ENCODE assay signal across 8 cellular contexts in genomic region chr10:77428776-77429395, GRCh38.
DNase-seq lines count a peak whose midpoint lies in the region; ATAC-seq and TF ChIP-seq lines count a peak whose summit lies in the region.

No MANE protein-coding gene starts in this region.

- H3K9me3 Mint-ChIP-seq in CD14-positive monocyte (no peaks in the 10 kb centered on the region), chondrocyte (ENCODE audit: low read depth) (no peaks in the 10 kb centered on the region), mesothelial cell of epicardium (no peaks in the 10 kb centered on the region)

- no peaks in the 10 kb centered on the region for H3K36me3 ChIP-seq in Loucy (ENCODE audit: insufficient read depth, low read length)

- no peak for ATAC-seq in HG03460 (IDR thresholded peaks at IDR 0.05; ENCODE audit: unreplicated experiment)
- ATAC-seq in GM18511 (IDR thresholded peaks at IDR 0.05; ENCODE audit: unreplicated experiment), result no peak

- H3K9ac ChIP-seq in Loucy (ENCODE audit: low read depth, low read length, poor library complexity, severe bottlenecking), result no peak overlapping the region

- H3K36me3 Mint-ChIP-seq in CD14-positive monocyte (no peaks in the 10 kb centered on the region), chondrocyte (ENCODE audit: low read depth) (no peaks in the 10 kb centered on the region), mesothelial cell of epicardium (no peaks in the 10 kb centered on the region)

- no peaks in the 10 kb centered on the region for H3K9me3 ChIP-seq in Loucy (ENCODE audit: insufficient read depth, low read depth, low read length)

- no peak overlapping the region for H2AFZ ChIP-seq in Loucy (ENCODE audit: low read length)

- no peaks in the 10 kb centered on the region for H4K20me1 ChIP-seq in Loucy (ENCODE audit: insufficient read depth, low read length, poor library complexity, severe bottlenecking)

- H3K4me3 ChIP-seq in Loucy (ENCODE audit: low read length, poor library complexity, severe bottlenecking), result no peak overlapping the region

- no peaks in the 10 kb centered on the region for H3K4me1 Mint-ChIP-seq in CD14-positive monocyte
- peaks cover 57% of the 10 kb centered on the region for H3K4me1 Mint-ChIP-seq in chondrocyte (ENCODE audit: low read depth)
- H3K4me1 Mint-ChIP-seq in mesothelial cell of epicardium, result peaks cover 22% of the 10 kb centered on the region

- intact Hi-C loops in CD14-positive monocyte (cut with micrococcal nuclease), result no loop called here

- H3K27me3 ChIP-seq in Loucy (ENCODE audit: insufficient read depth, low read length, poor library complexity, severe bottlenecking), result no peaks in the 10 kb centered on the region

- H3K79me2 ChIP-seq in Loucy (ENCODE audit: insufficient read depth, low read length), result no peaks in the 10 kb centered on the region

- no peak overlapping the region for H3K4me2 ChIP-seq in Loucy (ENCODE audit: low read depth, low read length, poor library complexity, severe bottlenecking)

- TF ChIP-seq CTCF in CD14-positive monocyte (IDR thresholded peaks at IDR 0.05) (peak; percentile 42), Loucy (conservative IDR thresholded peaks at IDR 0.05; ENCODE audit: low read length) (peak; percentile 67), chondrocyte (IDR thresholded peaks at IDR 0.05) (peak; percentile 83), mesothelial cell of epicardium (IDR thresholded peaks at IDR 0.05; ENCODE audit: unreplicated experiment) (peak; percentile 70)

- H3K27me3 Mint-ChIP-seq in CD14-positive monocyte (ENCODE audit: low read depth in 3 of 3) (peaks cover 2 to 12% (median 5%) of the 10 kb centered on the region in 3 donors), chondrocyte (ENCODE audit: low read depth) (no peaks in the 10 kb centered on the region), mesothelial cell of epicardium (ENCODE audit: low read depth) (no peaks in the 10 kb centered on the region)

- H3K4me3 Mint-ChIP-seq in CD14-positive monocyte, result no peak overlapping the region
- H3K4me3 Mint-ChIP-seq in chondrocyte (ENCODE audit: unreplicated experiment), result no peak overlapping the region
- no peak overlapping the region for H3K4me3 Mint-ChIP-seq in mesothelial cell of epicardium

- H3K27ac Mint-ChIP-seq in CD14-positive monocyte, result no peak overlapping the region
- peak overlapping the region; percentile 42 for H3K27ac Mint-ChIP-seq in chondrocyte (ENCODE audit: unreplicated experiment)
- H3K27ac Mint-ChIP-seq in mesothelial cell of epicardium, result peak overlapping the region; percentile 1

- H3K4me1 ChIP-seq in Loucy (ENCODE audit: insufficient read depth, low read length, poor library complexity, severe bottlenecking), result no peaks in the 10 kb centered on the region

- H3K9me2 ChIP-seq in Loucy (replicated peaks; ENCODE audit: low read depth, low read length), result no peaks in the 10 kb centered on the region

- H3F3A ChIP-seq in Loucy (ENCODE audit: low read depth), result no peaks in the 10 kb centered on the region

- DNase-seq in CD14-positive monocyte (ENCODE audit: low spot score) (no peak), chondrocyte (ENCODE audit: low spot score) (no peak), mesothelial cell of epicardium (ENCODE audit: low spot score in 2 of 2, unreplicated experiment in 2 of 2) (peak in 1 of 2 experiments; percentile 62), dermis blood vessel endothelial cell (no peak), NCI-H524 treated with DMSO at 0.1 percent for 48 hours (lab: John Stamatoyannopoulos, UW) (no peak)

Comparison
In these comparisons a context has a peak if more than half of its experiments do, and no peak if none do; other contexts are left out.
1. H3K27ac Mint-ChIP-seq: peak in chondrocyte (single experiment) and mesothelial cell of epicardium (single experiment); none in CD14-positive monocyte (0 of 7).
2. Peak in every context shown above with its lines, with median percentiles within 50 percentile points of each other: CTCF ChIP-seq.